Comparison of ENCODE assay signal across 17 cellular contexts in the genomic region with DNA sequence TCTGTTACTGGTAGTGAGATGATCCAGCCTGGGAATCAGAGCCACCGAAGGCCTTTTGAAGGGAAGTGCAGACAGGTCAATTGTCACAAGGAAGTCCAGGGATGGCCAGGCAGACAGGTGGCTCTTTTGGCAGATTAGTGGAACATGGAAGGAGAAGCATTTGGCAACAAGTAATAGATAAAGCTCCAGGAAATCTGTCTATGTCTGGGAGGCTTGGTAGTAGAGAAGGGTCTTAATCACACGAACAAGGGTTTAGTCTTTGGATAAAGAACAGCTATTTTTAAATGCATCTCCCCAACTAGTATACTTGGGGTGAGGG.
DNase-seq lines count a peak whose midpoint lies in the region; ATAC-seq, FAIRE-seq and TF ChIP-seq lines count a peak whose summit lies in the region.
"Had no signal": no experiment of that assay in that cellular context is flagged by ENCODE, and none has a peak within 500 bp of the region (broad histone marks: within the 10 kb centered on the region; RNA-seq: fewer than 3 reads in every experiment).

No MANE protein-coding gene starts in this region.

- H3K27ac Mint-ChIP-seq in chondrocyte (ENCODE audit: unreplicated experiment) = no peak overlapping the region
- H3K27ac Mint-ChIP-seq: CD4-positive, alpha-beta memory T cell; H9 had no signal

- TF ChIP-seq CTCF in D721Med (IDR thresholded peaks at IDR 0.05; ENCODE audit: insufficient read depth, missing control alignments) = no peak
- no peak for TF ChIP-seq CTCF in chondrocyte (IDR thresholded peaks at IDR 0.05)
- TF ChIP-seq CTCF in coronary artery (IDR thresholded peaks at IDR 0.05) = no peak
- TF ChIP-seq CTCF in lower leg skin (IDR thresholded peaks at IDR 0.05) = no peak

- no peak for TF ChIP-seq POLR2A in lower leg skin (IDR thresholded peaks at IDR 0.05)

- 88 to 89% methylated on average over 2 of the region's 2 CpGs for WGBS in lower leg skin, 2 donors

- DNase-seq in D721Med (ENCODE audit: insufficient read length, low spot score) (no peak), NCI-H446 (lab: John Stamatoyannopoulos, UW) (peak; percentile 14 to 43), NCI-H82 treated with DMSO at 0.1 percent for 48 hours (lab: John Stamatoyannopoulos, UW; ENCODE audit: unreplicated experiment) (peak; percentile 10), chondrocyte (ENCODE audit: low spot score) (peak; percentile 32), coronary artery (ENCODE audit: low spot score) (no peak), lower leg skin (ENCODE audit: low spot score in 2 of 2) (no peak), left colon (no peak)
- DNase-seq: BE2C; CD4-positive, alpha-beta memory T cell; GOT3; H9 had no signal

- no peak overlapping the region for H3K4me3 ChIP-seq in coronary artery
- no peak overlapping the region for H3K4me3 ChIP-seq in lower leg skin (ENCODE audit: low read depth, poor library complexity, severe bottlenecking)
- H3K4me3 ChIP-seq: A549, GM12878 had no signal

- no peaks in the 10 kb centered on the region for H3K36me3 Mint-ChIP-seq in chondrocyte (ENCODE audit: low read depth)
- H3K36me3 Mint-ChIP-seq: CD4-positive, alpha-beta memory T cell had no signal

- intact Hi-C loops in lower leg skin (cut with DNase I; ENCODE audit: low total_unique reads) (no loop called here), left colon (cut with DNase I, micrococcal nuclease) (no loop called here)

- H3K4me3 Mint-ChIP-seq in chondrocyte (ENCODE audit: unreplicated experiment) = no peak overlapping the region
- H3K4me3 Mint-ChIP-seq: CD4-positive, alpha-beta memory T cell; H9 had no signal

- no peaks in the 10 kb centered on the region for H3K4me1 Mint-ChIP-seq in chondrocyte (ENCODE audit: low read depth)
- H3K4me1 Mint-ChIP-seq: CD4-positive, alpha-beta memory T cell; H9 had no signal

- H3K9me3 Mint-ChIP-seq in chondrocyte (ENCODE audit: low read depth) = no peaks in the 10 kb centered on the region
- H3K9me3 Mint-ChIP-seq: H9 had no signal

- H3K27me3 Mint-ChIP-seq in chondrocyte (ENCODE audit: low read depth) = peaks cover 23% of the 10 kb centered on the region
- H3K27me3 Mint-ChIP-seq: CD4-positive, alpha-beta memory T cell had no signal

- H3K27ac ChIP-seq in coronary artery = no peak overlapping the region
- H3K27ac ChIP-seq: A549, C4-2B had no signal

- no peak for ATAC-seq in GM19467 (IDR thresholded peaks at IDR 0.05; ENCODE audit: unreplicated experiment)
- ATAC-seq in left colon = no peak
- ATAC-seq: A549 had no signal

- peak; percentile 16 for FAIRE-seq in D721Med (lab: Jason Lieb, UNC)
- FAIRE-seq: A549, GM12878, HepG2, HTR-8/SVneo had no signal

Comparison
In these comparisons a context has a peak if more than half of its experiments do, and no peak if none do; other contexts are left out.
1. DNase-seq: peak in NCI-H446 (2 of 2), NCI-H82 treated with DMSO at 0.1 percent for 48 hours (single experiment) and chondrocyte (single experiment); none in D721Med (single experiment), coronary artery (single experiment), lower leg skin (0 of 2) and left colon (0 of 2).